ENCODE assay signal across 1 cellular context in the genomic region with DNA sequence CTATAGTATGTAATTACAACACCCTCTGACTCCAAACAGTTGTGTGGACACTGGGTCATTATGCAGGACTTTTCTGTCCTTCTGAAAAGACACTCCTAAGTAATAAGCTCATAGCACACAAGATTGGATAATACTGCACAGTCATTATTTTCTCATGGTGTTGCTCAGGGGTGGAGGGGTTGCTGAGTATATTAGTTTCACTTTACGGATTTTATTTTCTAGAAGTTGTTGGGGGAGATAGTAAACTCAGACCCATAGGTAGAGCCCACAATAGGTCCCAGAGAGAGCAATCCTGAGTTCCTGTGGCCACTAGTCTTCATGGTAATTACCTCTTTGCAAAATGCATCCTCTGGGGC.
TF ChIP-seq lines count a peak whose summit lies in the region.

No MANE protein-coding gene starts in this region.

TF ChIP-seq in GM12878, 131 proteins besides CTCF, POLR2A, EP300 and RAD21:
- TF ChIP-seq IRF4 (IDR thresholded peaks at IDR 0.05; ENCODE audit: low read depth, low read length) (no peak), IKZF2 (IDR thresholded peaks at IDR 0.05) (no peak), JUND (IDR thresholded peaks at IDR 0.05; ENCODE audit: low read depth, low read length) (no peak), BMI1 (IDR thresholded peaks at IDR 0.05; ENCODE audit: borderline replicate concordance) (no peak), ETV6 (conservative IDR thresholded peaks at IDR 0.05 in 1 of 2, IDR thresholded peaks at IDR 0.05 in 1 of 2; ENCODE audit: borderline replicate concordance in 1 of 2, low read depth in 1 of 2) (no peak), SREBF1 (IDR thresholded peaks at IDR 0.05; ENCODE audit: low read length) (no peak), NR2C1 (IDR thresholded peaks at IDR 0.05) (no peak)
- TF ChIP-seq, protein P1, sequence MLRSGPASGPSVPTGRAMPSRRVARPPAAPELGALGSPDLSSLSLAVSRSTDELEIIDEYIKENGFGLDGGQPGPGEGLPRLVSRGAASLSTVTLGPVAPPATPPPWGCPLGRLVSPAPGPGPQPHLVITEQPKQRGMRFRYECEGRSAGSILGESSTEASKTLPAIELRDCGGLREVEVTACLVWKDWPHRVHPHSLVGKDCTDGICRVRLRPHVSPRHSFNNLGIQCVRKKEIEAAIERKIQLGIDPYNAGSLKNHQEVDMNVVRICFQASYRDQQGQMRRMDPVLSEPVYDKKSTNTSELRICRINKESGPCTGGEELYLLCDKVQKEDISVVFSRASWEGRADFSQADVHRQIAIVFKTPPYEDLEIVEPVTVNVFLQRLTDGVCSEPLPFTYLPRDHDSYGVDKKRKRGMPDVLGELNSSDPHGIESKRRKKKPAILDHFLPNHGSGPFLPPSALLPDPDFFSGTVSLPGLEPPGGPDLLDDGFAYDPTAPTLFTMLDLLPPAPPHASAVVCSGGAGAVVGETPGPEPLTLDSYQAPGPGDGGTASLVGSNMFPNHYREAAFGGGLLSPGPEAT (IDR thresholded peaks at IDR 0.05; ENCODE audit: low read depth), result no peak
- TF ChIP-seq, protein P2, sequence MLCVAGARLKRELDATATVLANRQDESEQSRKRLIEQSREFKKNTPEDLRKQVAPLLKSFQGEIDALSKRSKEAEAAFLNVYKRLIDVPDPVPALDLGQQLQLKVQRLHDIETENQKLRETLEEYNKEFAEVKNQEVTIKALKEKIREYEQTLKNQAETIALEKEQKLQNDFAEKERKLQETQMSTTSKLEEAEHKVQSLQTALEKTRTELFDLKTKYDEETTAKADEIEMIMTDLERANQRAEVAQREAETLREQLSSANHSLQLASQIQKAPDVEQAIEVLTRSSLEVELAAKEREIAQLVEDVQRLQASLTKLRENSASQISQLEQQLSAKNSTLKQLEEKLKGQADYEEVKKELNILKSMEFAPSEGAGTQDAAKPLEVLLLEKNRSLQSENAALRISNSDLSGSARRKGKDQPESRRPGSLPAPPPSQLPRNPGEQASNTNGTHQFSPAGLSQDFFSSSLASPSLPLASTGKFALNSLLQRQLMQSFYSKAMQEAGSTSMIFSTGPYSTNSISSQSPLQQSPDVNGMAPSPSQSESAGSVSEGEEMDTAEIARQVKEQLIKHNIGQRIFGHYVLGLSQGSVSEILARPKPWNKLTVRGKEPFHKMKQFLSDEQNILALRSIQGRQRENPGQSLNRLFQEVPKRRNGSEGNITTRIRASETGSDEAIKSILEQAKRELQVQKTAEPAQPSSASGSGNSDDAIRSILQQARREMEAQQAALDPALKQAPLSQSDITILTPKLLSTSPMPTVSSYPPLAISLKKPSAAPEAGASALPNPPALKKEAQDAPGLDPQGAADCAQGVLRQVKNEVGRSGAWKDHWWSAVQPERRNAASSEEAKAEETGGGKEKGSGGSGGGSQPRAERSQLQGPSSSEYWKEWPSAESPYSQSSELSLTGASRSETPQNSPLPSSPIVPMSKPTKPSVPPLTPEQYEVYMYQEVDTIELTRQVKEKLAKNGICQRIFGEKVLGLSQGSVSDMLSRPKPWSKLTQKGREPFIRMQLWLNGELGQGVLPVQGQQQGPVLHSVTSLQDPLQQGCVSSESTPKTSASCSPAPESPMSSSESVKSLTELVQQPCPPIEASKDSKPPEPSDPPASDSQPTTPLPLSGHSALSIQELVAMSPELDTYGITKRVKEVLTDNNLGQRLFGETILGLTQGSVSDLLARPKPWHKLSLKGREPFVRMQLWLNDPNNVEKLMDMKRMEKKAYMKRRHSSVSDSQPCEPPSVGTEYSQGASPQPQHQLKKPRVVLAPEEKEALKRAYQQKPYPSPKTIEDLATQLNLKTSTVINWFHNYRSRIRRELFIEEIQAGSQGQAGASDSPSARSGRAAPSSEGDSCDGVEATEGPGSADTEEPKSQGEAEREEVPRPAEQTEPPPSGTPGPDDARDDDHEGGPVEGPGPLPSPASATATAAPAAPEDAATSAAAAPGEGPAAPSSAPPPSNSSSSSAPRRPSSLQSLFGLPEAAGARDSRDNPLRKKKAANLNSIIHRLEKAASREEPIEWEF (IDR thresholded peaks at IDR 0.05; ENCODE audit: insufficient replicate concordance, low read depth, low read length), result no peak
TF ChIP-seq in GM12878: peak in this region for 0.
